In genomic region chr15:31867536-31868442, GRCh38 we compare ENCODE assay signal across 8 cellular contexts. TPM values are rescaled to one million over a fixed set of nuclear protein-coding genes. Genes with fewer than 3 reads are reported as not detected.
DNase-seq lines count a peak whose midpoint lies in the region; ATAC-seq, FAIRE-seq and TF ChIP-seq lines count a peak whose summit lies in the region.

No MANE protein-coding gene starts in this region.

- no peaks in the 10 kb centered on the region for H3K36me3 ChIP-seq in Panc1 (ENCODE audit: control insufficient read depth, insufficient read depth, low read length)
- H3K36me3 ChIP-seq in parathyroid adenoma (ENCODE audit: control insufficient read depth, insufficient read depth, low read length): no peaks in the 10 kb centered on the region

- TF ChIP-seq CTCF in Calu3 (IDR thresholded peaks at IDR 0.05; ENCODE audit: unreplicated experiment): peak; percentile 55
- TF ChIP-seq CTCF in Panc1 (IDR thresholded peaks at IDR 0.05): peak; percentile 89
- TF ChIP-seq CTCF in parathyroid adenoma (IDR thresholded peaks at IDR 0.05): peak; percentile 62

- intact Hi-C loops in Calu3 (cut with micrococcal nuclease; ENCODE audit: unreplicated experiment) (loop anchor here (5.0 kb wide), 1 partner anchor 220 kb away; no protein-coding TSS in a partner anchor), Panc1 (cut with micrococcal nuclease; ENCODE audit: unreplicated experiment) (loop anchor here (5.0 kb wide), 1 partner anchor 230 kb away; no protein-coding TSS in a partner anchor)

- H3K4me2 ChIP-seq in parathyroid adenoma (ENCODE audit: low read length): no peak overlapping the region

- H3K4me1 ChIP-seq in Panc1 (ENCODE audit: control insufficient read depth, insufficient read depth, low read length) (no peaks in the 10 kb centered on the region), parathyroid adenoma (peaks cover 2% of the 10 kb centered on the region)

- POLR2A ChIA-PET in Panc1 (lab: Charles Lee): no interaction called here

- CTCF ChIA-PET in Calu3 (lab: Charles Lee) (no interaction called here), Panc1 (lab: Charles Lee) (interaction anchor here (0.6 to 0.7 kb wide), 3 partner anchors 63 to 388 kb away, joined by 3 read pairs; no protein-coding TSS in a partner anchor)

- H3K4me3 ChIP-seq in Panc1 (ENCODE audit: low read depth in 2 of 2, low read length in 2 of 2) (no peak overlapping the region), parathyroid adenoma (ENCODE audit: low read depth, low read length) (no peak overlapping the region)

- no peak overlapping the region for H3K9ac ChIP-seq in parathyroid adenoma

- no peak for FAIRE-seq in frontal cortex (lab: Jason Lieb, UNC)

- 0 out of 2 replicates have a peak, but pooled peaks have one; percentile 55 for ATAC-seq in Panc1
- no peak for ATAC-seq in HG02884 (IDR thresholded peaks at IDR 0.05; ENCODE audit: unreplicated experiment)
- ATAC-seq in GM18498 (IDR thresholded peaks at IDR 0.05; ENCODE audit: unreplicated experiment): no peak

- H3K27me3 Mint-ChIP-seq in Calu3 (ENCODE audit: unreplicated experiment): no peaks in the 10 kb centered on the region

- H3K9me3 Mint-ChIP-seq in Calu3 (ENCODE audit: low read depth, unreplicated experiment): no peaks in the 10 kb centered on the region

- peaks cover 8% of the 10 kb centered on the region for H3K79me2 ChIP-seq in parathyroid adenoma

- no peak overlapping the region for H2AFZ ChIP-seq in parathyroid adenoma

- H3K4me1 Mint-ChIP-seq in Calu3 (ENCODE audit: low read depth, unreplicated experiment): no peaks in the 10 kb centered on the region

- H3K4me3 Mint-ChIP-seq in Calu3 (ENCODE audit: low read depth, unreplicated experiment): no peak overlapping the region

- BruUV-seq in Calu3 (replicated peaks; lab: Mats Ljungman, UMichigan) (no TSS peak), Panc1 (replicated peaks; lab: Mats Ljungman, UMichigan) (no TSS peak)

- in situ Hi-C loops in Panc1 (cut with HindIII; ENCODE audit: low pct_unique_long_range_greater_than_20kb, low sequenced_read_pairs): no loop called here

- H3K27me3 ChIP-seq in Panc1 (ENCODE audit: control insufficient read depth, insufficient read depth, low read length) (no peaks in the 10 kb centered on the region), parathyroid adenoma (ENCODE audit: control insufficient read depth, insufficient read depth, low read length) (no peaks in the 10 kb centered on the region)

- DNase-seq in Calu3 (peak; percentile 48), HuH-7.5 (ENCODE audit: low spot score) (peak; percentile 44), Panc1 (ENCODE audit: low read depth, low spot score) (no peak), frontal cortex (ENCODE audit: low spot score in 2 of 2) (peak; percentile 35 to 50)
- peak; percentile 50 for DNase-seq in activated T-helper 9 cell treated with anti-CD3 and anti-CD28 coated beads, Interleukin-2, amount 50 U/mL, for 16 hours (ENCODE audit: low read depth)

- H3K9me3 ChIP-seq in Panc1 (ENCODE audit: control insufficient read depth, insufficient read depth, low read depth, low read length) (no peaks in the 10 kb centered on the region), parathyroid adenoma (ENCODE audit: control insufficient read depth, low read length) (no peaks in the 10 kb centered on the region)

- no peak overlapping the region for H3K27ac Mint-ChIP-seq in Calu3 (ENCODE audit: unreplicated experiment)

- H3K27ac ChIP-seq in Panc1 (ENCODE audit: low read length): no peak overlapping the region
- no peak overlapping the region for H3K27ac ChIP-seq in parathyroid adenoma

- H3K36me3 Mint-ChIP-seq in Calu3 (ENCODE audit: insufficient read depth, unreplicated experiment): peaks cover 9% of the 10 kb centered on the region

RNA-seq across cellular contexts. Expression of gene OTUD7A, which starts 2.7 kb away (rescaled TPM):
- total RNA-seq in Calu3 (2022) (0.07 and 0.12 TPM in 2 replicates), Panc1 (2021; ENCODE audit: unreplicated experiment) (1.4 TPM), frontal cortex (6.9 TPM)
- polyA plus RNA-seq in Panc1 (2012; ENCODE audit: insufficient read length): 0.25 TPM
